In the genomic region with DNA sequence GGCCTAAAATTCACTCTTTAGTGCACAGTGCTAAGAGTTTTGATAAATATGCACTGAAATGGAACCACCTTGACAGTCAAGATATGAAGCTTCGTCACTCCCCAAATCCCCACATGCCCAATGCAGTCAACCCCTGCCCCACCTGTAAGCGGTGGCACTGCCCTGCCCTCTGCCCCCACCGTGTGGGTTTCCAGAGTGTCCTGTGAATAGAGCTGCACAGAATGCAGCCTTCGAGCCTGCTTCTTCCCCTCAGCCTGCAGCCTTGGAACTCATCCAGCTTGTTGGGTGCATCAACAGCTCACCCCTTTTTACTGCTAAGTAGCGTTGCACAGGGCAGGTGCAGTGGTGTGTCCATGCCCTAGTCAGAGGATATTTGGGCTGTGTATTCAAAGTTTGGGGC, we compare ENCODE assay signal across 25 cellular contexts.
"Had no signal": no experiment of that assay in that cellular context is flagged by ENCODE, and none has a peak within 500 bp of the region (broad histone marks: within the 10 kb centered on the region; RNA-seq: fewer than 3 reads in every experiment).

No MANE protein-coding gene starts in this region.

- H3K4me1 Mint-ChIP-seq: activated CD4-positive, alpha-beta T cell treated with anti-CD3 and anti-CD28 coated beads for 36 hours; activated naive CD8-positive, alpha-beta T cell treated with anti-CD3 and anti-CD28 coated beads, Interleukin-2, amount 10 ng/mL, durations not matched to agents 7 days and 5 days; T-helper 17 cell; WTC11 had no signal

- H3K36me3 ChIP-seq: brain microvascular endothelial cell, esophagus muscularis mucosa, heart right ventricle, left ventricle myocardium inferior, neutrophil, ovary, prostate gland, tibial nerve had no signal

- H3K36me3 Mint-ChIP-seq: activated naive CD8-positive, alpha-beta T cell treated with anti-CD3 and anti-CD28 coated beads, Interleukin-2, amount 10 ng/mL, durations not matched to agents 7 days and 5 days; natural killer cell treated with Interleukin-12 subunit alpha and Interleukin-12 subunit beta and Interleukin-15 and Interleukin-18, amount 100 ng/mL, for 72 hours had no signal

- H3K27me3 ChIP-seq: brain microvascular endothelial cell, esophagus muscularis mucosa, foreskin keratinocyte, neutrophil, ovary, tibial nerve had no signal

- H3K9me3 Mint-ChIP-seq: activated naive CD4-positive, alpha-beta T cell treated with anti-CD3 and anti-CD28 coated beads for 36 hours; activated naive CD8-positive, alpha-beta T cell treated with anti-CD3 and anti-CD28 coated beads, Interleukin-2, amount 10 ng/mL, durations not matched to agents 7 days and 5 days; natural killer cell treated with Interleukin-12 subunit alpha and Interleukin-12 subunit beta and Interleukin-15 and Interleukin-18, amount 100 ng/mL, for 72 hours had no signal

- H3K9me3 ChIP-seq: neutrophil, ovary, prostate gland had no signal

- H3K4me1 ChIP-seq: esophagus muscularis mucosa, foreskin keratinocyte, heart right ventricle, left ventricle myocardium inferior, prostate gland, tibial nerve had no signal

- ATAC-seq: activated CD4-positive, alpha-beta T cell treated with anti-CD3 and anti-CD28 coated beads for 36 hours; activated T-cell treated with anti-CD3 and anti-CD28 coated beads, Interleukin-2, amount 50 U/mL, for 72 hours; foreskin keratinocyte; heart right ventricle; mucosa of descending colon; T-helper 17 cell had no signal

- H3K27ac Mint-ChIP-seq: activated CD4-positive, alpha-beta T cell treated with anti-CD3 and anti-CD28 coated beads for 36 hours; activated naive CD4-positive, alpha-beta T cell treated with anti-CD3 and anti-CD28 coated beads for 36 hours; activated naive CD8-positive, alpha-beta T cell treated with anti-CD3 and anti-CD28 coated beads, Interleukin-2, amount 10 ng/mL, durations not matched to agents 7 days and 5 days; activated T-cell treated with anti-CD3 and anti-CD28 coated beads, Interleukin-2, amount 50 U/mL, for 72 hours; natural killer cell treated with Interleukin-12 subunit alpha and Interleukin-12 subunit beta and Interleukin-15 and Interleukin-18, amount 100 ng/mL, for 72 hours; T-helper 17 cell; WTC11 had no signal

- DNase-seq: activated CD4-positive, alpha-beta T cell treated with anti-CD3 and anti-CD28 coated beads for 36 hours; activated CD4-positive, alpha-beta T cell treated with anti-CD3 and anti-CD28 coated beads, Interleukin-2, amount 50 U/mL, for 4 hours; activated naive CD4-positive, alpha-beta T cell treated with anti-CD3 and anti-CD28 coated beads for 36 hours; activated naive CD8-positive, alpha-beta T cell treated with anti-CD3 and anti-CD28 coated beads, Interleukin-2, amount 10 ng/mL, durations not matched to agents 7 days and 5 days; activated T-cell treated with anti-CD3 and anti-CD28 coated beads for 4 hours; activated T-cell treated with anti-CD3 and anti-CD28 coated beads, Interleukin-2, amount 50 U/mL, for 72 hours; brain microvascular endothelial cell; foreskin keratinocyte; heart right ventricle; left ventricle myocardium inferior; mucosa of descending colon; retina; stimulated activated CD4-positive, alpha-beta T cell treated with anti-CD3 and anti-CD28 coated beads, Interleukin-15, amount 100 ng/mL, for 24 hours; stimulated activated CD4-positive, alpha-beta T cell treated with anti-CD3 and anti-CD28 coated beads, Interleukin-2, amount 100 ng/mL, for 24 hours; stimulated activated naive CD4-positive, alpha-beta T cell; T-helper 17 cell; T1000 had no signal

- H3K27ac ChIP-seq: brain microvascular endothelial cell, esophagus muscularis mucosa, foreskin keratinocyte, heart right ventricle, left ventricle myocardium inferior, neutrophil, ovary, prostate gland, tibial nerve had no signal

- H3K4me3 ChIP-seq: esophagus muscularis mucosa, heart right ventricle, left ventricle myocardium inferior, mucosa of descending colon, ovary, prostate gland, smooth muscle cell, tibial nerve had no signal

- H3K4me3 Mint-ChIP-seq: activated CD4-positive, alpha-beta T cell treated with anti-CD3 and anti-CD28 coated beads for 36 hours; activated naive CD4-positive, alpha-beta T cell treated with anti-CD3 and anti-CD28 coated beads for 36 hours; activated naive CD8-positive, alpha-beta T cell treated with anti-CD3 and anti-CD28 coated beads, Interleukin-2, amount 10 ng/mL, durations not matched to agents 7 days and 5 days; activated T-cell treated with anti-CD3 and anti-CD28 coated beads, Interleukin-2, amount 50 U/mL, for 72 hours; natural killer cell treated with Interleukin-12 subunit alpha and Interleukin-12 subunit beta and Interleukin-15 and Interleukin-18, amount 100 ng/mL, for 72 hours; T-helper 17 cell; WTC11 had no signal

- H3K4me2 ChIP-seq: smooth muscle cell had no signal
